Comparison of ENCODE assay signal across 16 cellular contexts in genomic region chr6:109977791-109978173, GRCh38. TPM values are rescaled to one million over a fixed set of nuclear protein-coding genes. Genes with fewer than 3 reads are reported as not detected.
DNase-seq lines count a peak whose midpoint lies in the region; ATAC-seq and TF ChIP-seq lines count a peak whose summit lies in the region.
"Had no signal": no experiment of that assay in that cellular context is flagged by ENCODE, and none has a peak within 500 bp of the region (broad histone marks: within the 10 kb centered on the region; RNA-seq: fewer than 3 reads in every experiment).

No MANE protein-coding gene starts in this region.

- TF ChIP-seq CTCF in uterus (IDR thresholded peaks at IDR 0.05) (no peak), lower lobe of right lung (IDR thresholded peaks at IDR 0.05) (no peak), Peyer's patch (IDR thresholded peaks at IDR 0.05) (no peak)

- H3K4me1 Mint-ChIP-seq in activated naive CD4-positive, alpha-beta T cell treated with anti-CD3 and anti-CD28 coated beads, Interleukin-2, amount 50 U/mL, for 24 hours, result no peaks in the 10 kb centered on the region
- H3K4me1 Mint-ChIP-seq: CD8-positive, alpha-beta memory T cell had no signal

- ATAC-seq in activated naive CD4-positive, alpha-beta T cell treated with anti-CD3 and anti-CD28 coated beads, Interleukin-2, amount 50 U/mL, for 72 hours, result no peak
- ATAC-seq in HG03095 (IDR thresholded peaks at IDR 0.05; ENCODE audit: unreplicated experiment) (no peak), lower lobe of right lung (no peak)

- peaks cover 0 to 5% of the 10 kb centered on the region in 2 donors for H3K27me3 ChIP-seq in uterus
- peaks cover 45% of the 10 kb centered on the region for H3K27me3 ChIP-seq in lower lobe of right lung (ENCODE audit: low read depth)
- peaks cover 0 to 19% of the 10 kb centered on the region in 2 donors for H3K27me3 ChIP-seq in Peyer's patch

- no peak for TF ChIP-seq POLR2A in uterus (IDR thresholded peaks at IDR 0.05)
- no peak for TF ChIP-seq POLR2A in Peyer's patch (IDR thresholded peaks at IDR 0.05)

- H3K27ac Mint-ChIP-seq in activated naive CD4-positive, alpha-beta T cell treated with anti-CD3 and anti-CD28 coated beads, Interleukin-2, amount 50 U/mL, for 24 hours, result peak overlapping the region; percentile 44
- H3K27ac Mint-ChIP-seq in activated naive CD4-positive, alpha-beta T cell treated with anti-CD3 and anti-CD28 coated beads, Interleukin-2, amount 50 U/mL, for 72 hours, result no peak overlapping the region
- H3K27ac Mint-ChIP-seq: CD8-positive, alpha-beta memory T cell had no signal

- H3K4me1 ChIP-seq in uterus (no peaks in the 10 kb centered on the region), lower lobe of right lung (no peaks in the 10 kb centered on the region), Peyer's patch (no peaks in the 10 kb centered on the region)

- H3K9me3 Mint-ChIP-seq in activated naive CD4-positive, alpha-beta T cell treated with anti-CD3 and anti-CD28 coated beads, Interleukin-2, amount 50 U/mL, for 24 hours, result peaks cover 5% of the 10 kb centered on the region
- H3K9me3 Mint-ChIP-seq in activated naive CD4-positive, alpha-beta T cell treated with anti-CD3 and anti-CD28 coated beads, Interleukin-2, amount 50 U/mL, for 72 hours, result peaks cover 4 to 5% of the 10 kb centered on the region in 2 donors

- DNase-seq in activated naive CD4-positive, alpha-beta T cell treated with anti-CD3 and anti-CD28 coated beads, Interleukin-2, amount 50 U/mL, for 72 hours (ENCODE audit: low spot score in 2 of 2), result no peak
- DNase-seq in NCI-H82 treated with DMSO at 0.1 percent for 48 hours (lab: John Stamatoyannopoulos, UW; ENCODE audit: unreplicated experiment) (peak; percentile 41), uterus (no peak), lower lobe of right lung (no peak), Peyer's patch (no peak)
- DNase-seq: cortex of kidney had no signal

- H3K27ac ChIP-seq in uterus (no peak overlapping the region), lower lobe of right lung (no peak overlapping the region), Peyer's patch (no peak overlapping the region)

- intact Hi-C loops in uterus (cut with DNase I; ENCODE audit: low total_unique reads), result no loop called here
- intact Hi-C loops in lower lobe of right lung (cut with DNase I), result no loop called here

- no peak overlapping the region for H3K4me3 Mint-ChIP-seq in activated naive CD4-positive, alpha-beta T cell treated with anti-CD3 and anti-CD28 coated beads, Interleukin-2, amount 50 U/mL, for 24 hours
- H3K4me3 Mint-ChIP-seq: CD8-positive, alpha-beta memory T cell had no signal

- H3K36me3 ChIP-seq in uterus (no peaks in the 10 kb centered on the region), lower lobe of right lung (no peaks in the 10 kb centered on the region), Peyer's patch (no peaks in the 10 kb centered on the region)

- H3K27me3 Mint-ChIP-seq in activated naive CD4-positive, alpha-beta T cell treated with anti-CD3 and anti-CD28 coated beads, Interleukin-2, amount 50 U/mL, for 24 hours, result peaks cover 37% of the 10 kb centered on the region

- peaks cover 4% of the 10 kb centered on the region for H3K36me3 Mint-ChIP-seq in activated naive CD4-positive, alpha-beta T cell treated with anti-CD3 and anti-CD28 coated beads, Interleukin-2, amount 50 U/mL, for 24 hours
- H3K36me3 Mint-ChIP-seq in activated naive CD4-positive, alpha-beta T cell treated with anti-CD3 and anti-CD28 coated beads, Interleukin-2, amount 50 U/mL, for 72 hours, result peaks cover 6 to 13% of the 10 kb centered on the region in 2 donors
- H3K36me3 Mint-ChIP-seq: CD8-positive, alpha-beta memory T cell had no signal

- H3K4me3 ChIP-seq in iPS-18c (ENCODE audit: insufficient read depth, low read depth, low read length), result peak overlapping the region; percentile 53
- H3K4me3 ChIP-seq in uterus, result no peak overlapping the region
- H3K4me3 ChIP-seq in lower lobe of right lung, result no peak overlapping the region
- no peak overlapping the region for H3K4me3 ChIP-seq in Peyer's patch

- no peaks in the 10 kb centered on the region for H3K9me3 ChIP-seq in iPS-18c (ENCODE audit: control insufficient read depth, insufficient read depth, low read length)
- H3K9me3 ChIP-seq in uterus, result no peaks in the 10 kb centered on the region
- no peaks in the 10 kb centered on the region for H3K9me3 ChIP-seq in lower lobe of right lung
- H3K9me3 ChIP-seq in Peyer's patch, result no peaks in the 10 kb centered on the region

RNA-seq across cellular contexts. Expression of gene GPR6, which starts 0.3 kb away (rescaled TPM):
- total RNA-seq in activated naive CD4-positive, alpha-beta T cell treated with anti-CD3 and anti-CD28 coated beads, Interleukin-2, amount 50 U/mL, for 72 hours, result not detected
- total RNA-seq in uterus (not detected), lower lobe of right lung (not detected), Peyer's patch (not detected)
- total RNA-seq: CD8-positive, alpha-beta memory T cell; epithelial cell of proximal tubule; HT1080; kidney epithelial cell; MCF 10A; mesenteric fat pad; SK-MEL-5 had no signal
